1 cellular context compared by ENCODE assay signal in the genomic region with DNA sequence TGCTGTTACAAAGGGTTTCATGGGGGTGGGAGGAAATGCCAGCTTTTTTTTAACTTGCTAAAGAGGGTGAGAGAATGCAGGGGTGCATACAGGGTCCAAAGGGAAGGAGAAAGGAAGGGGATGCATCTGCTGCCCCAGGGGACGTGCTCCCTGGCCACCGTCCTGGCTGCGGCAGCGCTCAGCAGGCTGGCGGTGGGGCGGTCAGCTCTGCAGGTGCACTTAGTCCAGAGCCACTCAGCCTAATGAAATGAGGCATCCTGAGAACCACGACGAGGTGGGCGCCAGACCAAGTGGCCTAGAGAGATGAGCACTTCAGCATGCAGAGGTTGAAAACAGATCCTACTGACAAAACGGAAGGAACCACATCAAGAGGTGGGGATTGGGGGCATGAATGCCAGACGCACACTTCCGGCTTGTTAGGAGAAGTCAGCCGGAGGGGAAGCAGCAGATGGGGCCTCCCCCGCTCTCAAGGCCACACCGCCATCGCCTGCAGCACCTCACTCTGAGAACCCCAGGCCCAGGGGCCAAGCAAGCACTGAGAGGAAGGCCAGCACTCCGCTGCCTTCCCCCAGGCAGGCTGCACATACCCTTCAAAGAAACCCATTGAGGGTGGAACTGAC.
TF ChIP-seq lines count a peak whose summit lies in the region.

No MANE protein-coding gene starts in this region.

TF ChIP-seq in GM12878, 131 proteins besides CTCF, POLR2A, EP300 and RAD21 (continued from another document and continues in another):
- TF ChIP-seq, protein P1, sequence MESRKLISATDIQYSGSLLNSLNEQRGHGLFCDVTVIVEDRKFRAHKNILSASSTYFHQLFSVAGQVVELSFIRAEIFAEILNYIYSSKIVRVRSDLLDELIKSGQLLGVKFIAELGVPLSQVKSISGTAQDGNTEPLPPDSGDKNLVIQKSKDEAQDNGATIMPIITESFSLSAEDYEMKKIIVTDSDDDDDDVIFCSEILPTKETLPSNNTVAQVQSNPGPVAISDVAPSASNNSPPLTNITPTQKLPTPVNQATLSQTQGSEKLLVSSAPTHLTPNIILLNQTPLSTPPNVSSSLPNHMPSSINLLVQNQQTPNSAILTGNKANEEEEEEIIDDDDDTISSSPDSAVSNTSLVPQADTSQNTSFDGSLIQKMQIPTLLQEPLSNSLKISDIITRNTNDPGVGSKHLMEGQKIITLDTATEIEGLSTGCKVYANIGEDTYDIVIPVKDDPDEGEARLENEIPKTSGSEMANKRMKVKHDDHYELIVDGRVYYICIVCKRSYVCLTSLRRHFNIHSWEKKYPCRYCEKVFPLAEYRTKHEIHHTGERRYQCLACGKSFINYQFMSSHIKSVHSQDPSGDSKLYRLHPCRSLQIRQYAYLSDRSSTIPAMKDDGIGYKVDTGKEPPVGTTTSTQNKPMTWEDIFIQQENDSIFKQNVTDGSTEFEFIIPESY (IDR thresholded peaks at IDR 0.05) = no peak
- TF ChIP-seq TCF12 (IDR thresholded peaks at IDR 0.05; ENCODE audit: low read depth, low read length) (peak; percentile 20; the same call in 1 of the 2 replicates), SPI1 (IDR thresholded peaks at IDR 0.05; ENCODE audit: borderline replicate concordance, insufficient read depth, low read depth, low read length) (peak; percentile 17; the same call in 1 of the 2 replicates), SUPT20H (IDR thresholded peaks at IDR 0.05; ENCODE audit: borderline replicate concordance, control insufficient read depth, low read depth, low read length) (no peak), RCOR1 (conservative IDR thresholded peaks at IDR 0.05; ENCODE audit: low read depth, low read length) (no peak), POU2F2 (IDR thresholded peaks at IDR 0.05; ENCODE audit: borderline replicate concordance, low read depth, low read length) (peak; percentile 60; the same call in 1 of the 3 replicates), MTA3 (IDR thresholded peaks at IDR 0.05; ENCODE audit: borderline replicate concordance, low read length) (peak; percentile 62; the same call in 1 of the 2 replicates), PML (IDR thresholded peaks at IDR 0.05; ENCODE audit: low read length) (no peak), NRF1 (conservative IDR thresholded peaks at IDR 0.05; ENCODE audit: low read depth, low read length) (no peak), BHLHE40 (IDR thresholded peaks at IDR 0.05; ENCODE audit: borderline replicate concordance in 1 of 2, low read depth in 2 of 2, low read length in 1 of 2) (no peak; a peak in 1 of 4 replicates), STAT1 (conservative IDR thresholded peaks at IDR 0.05) (no peak), CBX5 (IDR thresholded peaks at IDR 0.05; ENCODE audit: low read depth) (no peak; the same call in 1 of the 2 replicates), SP1 (IDR thresholded peaks at IDR 0.05; ENCODE audit: low read depth, low read length) (no peak), SIN3A (IDR thresholded peaks at IDR 0.05; ENCODE audit: low read depth, low read length) (no peak), ZNF24 (IDR thresholded peaks at IDR 0.05) (0 out of 2 replicates have a peak, but pooled peaks have one; percentile 23), NFIC (IDR thresholded peaks at IDR 0.05; ENCODE audit: low read depth, low read length) (no peak), BACH1 (IDR thresholded peaks at IDR 0.05; ENCODE audit: borderline replicate concordance) (no peak), ZSCAN29 (IDR thresholded peaks at IDR 0.05) (no peak), PAX5 (IDR thresholded peaks at IDR 0.05; ENCODE audit: borderline replicate concordance, low read depth, low read length) (no peak), EZH2 (IDR thresholded peaks at IDR 0.05; ENCODE audit: borderline replicate concordance, control insufficient read depth, low read depth, low read length) (no peak), CEBPB (IDR thresholded peaks at IDR 0.05; ENCODE audit: borderline replicate concordance in 1 of 2, low read depth in 2 of 2, low read length in 2 of 2) (no peak), CBFB (IDR thresholded peaks at IDR 0.05; ENCODE audit: low read depth) (peak; percentile 22; the same call in 1 of the 2 replicates), BMI1 (IDR thresholded peaks at IDR 0.05; ENCODE audit: borderline replicate concordance) (no peak), SIX5 (IDR thresholded peaks at IDR 0.05; ENCODE audit: low read depth, low read length, severe bottlenecking) (peak; percentile 50), POLR2AphosphoS2 (IDR thresholded peaks at IDR 0.05; ENCODE audit: low read depth, low read length) (no peak)
- TF ChIP-seq, protein P2, sequence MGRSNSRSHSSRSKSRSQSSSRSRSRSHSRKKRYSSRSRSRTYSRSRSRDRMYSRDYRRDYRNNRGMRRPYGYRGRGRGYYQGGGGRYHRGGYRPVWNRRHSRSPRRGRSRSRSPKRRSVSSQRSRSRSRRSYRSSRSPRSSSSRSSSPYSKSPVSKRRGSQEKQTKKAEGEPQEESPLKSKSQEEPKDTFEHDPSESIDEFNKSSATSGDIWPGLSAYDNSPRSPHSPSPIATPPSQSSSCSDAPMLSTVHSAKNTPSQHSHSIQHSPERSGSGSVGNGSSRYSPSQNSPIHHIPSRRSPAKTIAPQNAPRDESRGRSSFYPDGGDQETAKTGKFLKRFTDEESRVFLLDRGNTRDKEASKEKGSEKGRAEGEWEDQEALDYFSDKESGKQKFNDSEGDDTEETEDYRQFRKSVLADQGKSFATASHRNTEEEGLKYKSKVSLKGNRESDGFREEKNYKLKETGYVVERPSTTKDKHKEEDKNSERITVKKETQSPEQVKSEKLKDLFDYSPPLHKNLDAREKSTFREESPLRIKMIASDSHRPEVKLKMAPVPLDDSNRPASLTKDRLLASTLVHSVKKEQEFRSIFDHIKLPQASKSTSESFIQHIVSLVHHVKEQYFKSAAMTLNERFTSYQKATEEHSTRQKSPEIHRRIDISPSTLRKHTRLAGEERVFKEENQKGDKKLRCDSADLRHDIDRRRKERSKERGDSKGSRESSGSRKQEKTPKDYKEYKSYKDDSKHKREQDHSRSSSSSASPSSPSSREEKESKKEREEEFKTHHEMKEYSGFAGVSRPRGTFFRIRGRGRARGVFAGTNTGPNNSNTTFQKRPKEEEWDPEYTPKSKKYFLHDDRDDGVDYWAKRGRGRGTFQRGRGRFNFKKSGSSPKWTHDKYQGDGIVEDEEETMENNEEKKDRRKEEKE (IDR thresholded peaks at IDR 0.05) = no peak
- TF ChIP-seq, protein P3, sequence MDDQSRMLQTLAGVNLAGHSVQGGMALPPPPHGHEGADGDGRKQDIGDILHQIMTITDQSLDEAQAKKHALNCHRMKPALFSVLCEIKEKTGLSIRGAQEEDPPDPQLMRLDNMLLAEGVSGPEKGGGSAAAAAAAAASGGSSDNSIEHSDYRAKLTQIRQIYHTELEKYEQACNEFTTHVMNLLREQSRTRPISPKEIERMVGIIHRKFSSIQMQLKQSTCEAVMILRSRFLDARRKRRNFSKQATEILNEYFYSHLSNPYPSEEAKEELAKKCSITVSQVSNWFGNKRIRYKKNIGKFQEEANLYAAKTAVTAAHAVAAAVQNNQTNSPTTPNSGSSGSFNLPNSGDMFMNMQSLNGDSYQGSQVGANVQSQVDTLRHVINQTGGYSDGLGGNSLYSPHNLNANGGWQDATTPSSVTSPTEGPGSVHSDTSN (IDR thresholded peaks at IDR 0.05; ENCODE audit: insufficient replicate concordance, low read depth, low read length) = no peak
- TF ChIP-seq, protein P4, sequence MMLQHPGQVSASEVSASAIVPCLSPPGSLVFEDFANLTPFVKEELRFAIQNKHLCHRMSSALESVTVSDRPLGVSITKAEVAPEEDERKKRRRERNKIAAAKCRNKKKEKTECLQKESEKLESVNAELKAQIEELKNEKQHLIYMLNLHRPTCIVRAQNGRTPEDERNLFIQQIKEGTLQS (IDR thresholded peaks at IDR 0.05; ENCODE audit: borderline replicate concordance, extremely low read depth, low read depth, low read length) = no peak
- TF ChIP-seq, protein P5, sequence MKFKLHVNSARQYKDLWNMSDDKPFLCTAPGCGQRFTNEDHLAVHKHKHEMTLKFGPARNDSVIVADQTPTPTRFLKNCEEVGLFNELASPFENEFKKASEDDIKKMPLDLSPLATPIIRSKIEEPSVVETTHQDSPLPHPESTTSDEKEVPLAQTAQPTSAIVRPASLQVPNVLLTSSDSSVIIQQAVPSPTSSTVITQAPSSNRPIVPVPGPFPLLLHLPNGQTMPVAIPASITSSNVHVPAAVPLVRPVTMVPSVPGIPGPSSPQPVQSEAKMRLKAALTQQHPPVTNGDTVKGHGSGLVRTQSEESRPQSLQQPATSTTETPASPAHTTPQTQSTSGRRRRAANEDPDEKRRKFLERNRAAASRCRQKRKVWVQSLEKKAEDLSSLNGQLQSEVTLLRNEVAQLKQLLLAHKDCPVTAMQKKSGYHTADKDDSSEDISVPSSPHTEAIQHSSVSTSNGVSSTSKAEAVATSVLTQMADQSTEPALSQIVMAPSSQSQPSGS (IDR thresholded peaks at IDR 0.05; ENCODE audit: low read length) = no peak
- TF ChIP-seq, protein P6, sequence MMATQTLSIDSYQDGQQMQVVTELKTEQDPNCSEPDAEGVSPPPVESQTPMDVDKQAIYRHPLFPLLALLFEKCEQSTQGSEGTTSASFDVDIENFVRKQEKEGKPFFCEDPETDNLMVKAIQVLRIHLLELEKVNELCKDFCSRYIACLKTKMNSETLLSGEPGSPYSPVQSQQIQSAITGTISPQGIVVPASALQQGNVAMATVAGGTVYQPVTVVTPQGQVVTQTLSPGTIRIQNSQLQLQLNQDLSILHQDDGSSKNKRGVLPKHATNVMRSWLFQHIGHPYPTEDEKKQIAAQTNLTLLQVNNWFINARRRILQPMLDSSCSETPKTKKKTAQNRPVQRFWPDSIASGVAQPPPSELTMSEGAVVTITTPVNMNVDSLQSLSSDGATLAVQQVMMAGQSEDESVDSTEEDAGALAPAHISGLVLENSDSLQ (IDR thresholded peaks at IDR 0.05) = no peak
- TF ChIP-seq, protein P7, sequence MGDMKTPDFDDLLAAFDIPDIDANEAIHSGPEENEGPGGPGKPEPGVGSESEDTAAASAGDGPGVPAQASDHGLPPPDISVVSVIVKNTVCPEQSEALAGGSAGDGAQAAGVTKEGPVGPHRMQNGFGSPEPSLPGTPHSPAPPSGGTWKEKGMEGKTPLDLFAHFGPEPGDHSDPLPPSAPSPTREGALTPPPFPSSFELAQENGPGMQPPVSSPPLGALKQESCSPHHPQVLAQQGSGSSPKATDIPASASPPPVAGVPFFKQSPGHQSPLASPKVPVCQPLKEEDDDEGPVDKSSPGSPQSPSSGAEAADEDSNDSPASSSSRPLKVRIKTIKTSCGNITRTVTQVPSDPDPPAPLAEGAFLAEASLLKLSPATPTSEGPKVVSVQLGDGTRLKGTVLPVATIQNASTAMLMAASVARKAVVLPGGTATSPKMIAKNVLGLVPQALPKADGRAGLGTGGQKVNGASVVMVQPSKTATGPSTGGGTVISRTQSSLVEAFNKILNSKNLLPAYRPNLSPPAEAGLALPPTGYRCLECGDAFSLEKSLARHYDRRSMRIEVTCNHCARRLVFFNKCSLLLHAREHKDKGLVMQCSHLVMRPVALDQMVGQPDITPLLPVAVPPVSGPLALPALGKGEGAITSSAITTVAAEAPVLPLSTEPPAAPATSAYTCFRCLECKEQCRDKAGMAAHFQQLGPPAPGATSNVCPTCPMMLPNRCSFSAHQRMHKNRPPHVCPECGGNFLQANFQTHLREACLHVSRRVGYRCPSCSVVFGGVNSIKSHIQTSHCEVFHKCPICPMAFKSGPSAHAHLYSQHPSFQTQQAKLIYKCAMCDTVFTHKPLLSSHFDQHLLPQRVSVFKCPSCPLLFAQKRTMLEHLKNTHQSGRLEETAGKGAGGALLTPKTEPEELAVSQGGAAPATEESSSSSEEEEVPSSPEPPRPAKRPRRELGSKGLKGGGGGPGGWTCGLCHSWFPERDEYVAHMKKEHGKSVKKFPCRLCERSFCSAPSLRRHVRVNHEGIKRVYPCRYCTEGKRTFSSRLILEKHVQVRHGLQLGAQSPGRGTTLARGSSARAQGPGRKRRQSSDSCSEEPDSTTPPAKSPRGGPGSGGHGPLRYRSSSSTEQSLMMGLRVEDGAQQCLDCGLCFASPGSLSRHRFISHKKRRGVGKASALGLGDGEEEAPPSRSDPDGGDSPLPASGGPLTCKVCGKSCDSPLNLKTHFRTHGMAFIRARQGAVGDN (IDR thresholded peaks at IDR 0.05) = peak; percentile 74
- TF ChIP-seq, protein P8, sequence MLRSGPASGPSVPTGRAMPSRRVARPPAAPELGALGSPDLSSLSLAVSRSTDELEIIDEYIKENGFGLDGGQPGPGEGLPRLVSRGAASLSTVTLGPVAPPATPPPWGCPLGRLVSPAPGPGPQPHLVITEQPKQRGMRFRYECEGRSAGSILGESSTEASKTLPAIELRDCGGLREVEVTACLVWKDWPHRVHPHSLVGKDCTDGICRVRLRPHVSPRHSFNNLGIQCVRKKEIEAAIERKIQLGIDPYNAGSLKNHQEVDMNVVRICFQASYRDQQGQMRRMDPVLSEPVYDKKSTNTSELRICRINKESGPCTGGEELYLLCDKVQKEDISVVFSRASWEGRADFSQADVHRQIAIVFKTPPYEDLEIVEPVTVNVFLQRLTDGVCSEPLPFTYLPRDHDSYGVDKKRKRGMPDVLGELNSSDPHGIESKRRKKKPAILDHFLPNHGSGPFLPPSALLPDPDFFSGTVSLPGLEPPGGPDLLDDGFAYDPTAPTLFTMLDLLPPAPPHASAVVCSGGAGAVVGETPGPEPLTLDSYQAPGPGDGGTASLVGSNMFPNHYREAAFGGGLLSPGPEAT (IDR thresholded peaks at IDR 0.05; ENCODE audit: low read depth) = peak; percentile 50; the same call in 1 of the 2 replicates
- TF ChIP-seq, protein P9, sequence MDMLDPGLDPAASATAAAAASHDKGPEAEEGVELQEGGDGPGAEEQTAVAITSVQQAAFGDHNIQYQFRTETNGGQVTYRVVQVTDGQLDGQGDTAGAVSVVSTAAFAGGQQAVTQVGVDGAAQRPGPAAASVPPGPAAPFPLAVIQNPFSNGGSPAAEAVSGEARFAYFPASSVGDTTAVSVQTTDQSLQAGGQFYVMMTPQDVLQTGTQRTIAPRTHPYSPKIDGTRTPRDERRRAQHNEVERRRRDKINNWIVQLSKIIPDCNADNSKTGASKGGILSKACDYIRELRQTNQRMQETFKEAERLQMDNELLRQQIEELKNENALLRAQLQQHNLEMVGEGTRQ (IDR thresholded peaks at IDR 0.05; ENCODE audit: borderline replicate concordance, low read depth, low read length) = no peak
